In the genomic region with DNA sequence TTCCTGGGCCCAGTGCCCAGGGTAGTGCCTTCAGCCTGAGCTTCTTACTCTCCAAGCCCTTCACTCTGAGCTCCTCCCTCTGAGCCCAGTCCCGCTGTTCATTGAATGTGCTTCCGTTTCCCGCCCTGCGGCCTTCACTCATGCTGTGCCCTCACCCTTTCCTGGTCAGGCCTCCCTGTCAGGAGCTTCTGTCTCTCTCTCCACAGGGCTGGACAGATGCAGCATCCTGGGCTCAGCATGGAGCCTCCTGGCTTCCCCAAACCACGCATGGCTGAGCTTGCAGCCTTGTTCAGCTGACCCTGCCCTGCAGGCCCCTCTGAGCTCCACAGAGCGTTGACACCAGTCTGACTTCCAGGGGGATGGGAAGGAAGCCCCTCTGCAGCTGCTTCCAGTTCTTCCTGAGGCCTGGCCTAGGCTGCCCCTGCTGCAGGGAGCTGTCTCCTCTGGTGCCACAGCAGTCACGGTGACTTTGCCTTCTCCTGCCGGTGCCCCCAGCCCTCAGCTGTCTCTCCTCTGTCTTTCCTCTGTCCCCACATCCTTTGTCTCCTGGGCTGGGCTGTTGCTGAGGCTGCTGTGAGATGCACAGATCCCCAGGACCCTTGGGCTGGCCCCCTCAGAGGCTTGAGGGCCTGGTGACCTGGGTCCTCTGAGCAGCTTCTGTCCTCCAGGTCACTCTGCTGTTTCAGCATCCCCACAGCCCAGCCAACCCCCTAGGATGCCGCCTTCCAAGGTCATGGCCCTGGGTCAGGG, we compare ENCODE assay signal across 15 cellular contexts. TPM values are rescaled to one million over a fixed set of nuclear protein-coding genes. Genes with fewer than 3 reads are reported as not detected.
DNase-seq lines count a peak whose midpoint lies in the region; ATAC-seq, FAIRE-seq and TF ChIP-seq lines count a peak whose summit lies in the region.
"Had no signal": no experiment of that assay in that cellular context is flagged by ENCODE, and none has a peak within 500 bp of the region (broad histone marks: within the 10 kb centered on the region; RNA-seq: fewer than 3 reads in every experiment).

No MANE protein-coding gene starts in this region.

- no peak overlapping the region for H3K4me3 ChIP-seq in BE2C (ENCODE audit: low read depth, low read length)
- H3K4me3 ChIP-seq in H1 (ENCODE audit: extremely low read depth in 1 of 4, insufficient read depth in 2 of 4, low read depth in 3 of 4, low read length in 4 of 4), result no peak overlapping the region
- H3K4me3 ChIP-seq: uterus had no signal

- 0 out of 2 replicates have a peak overlapping the region, but pooled peaks have one; percentile 16 for H2BK15ac ChIP-seq in H1 (ENCODE audit: low read length)

- H3K56ac ChIP-seq in H1 (replicated peaks; ENCODE audit: insufficient read length, low read depth, low read length), result no peak overlapping the region

- H3K23me2 ChIP-seq in H1 (ENCODE audit: low read depth, low read length), result peaks cover 7% of the 10 kb centered on the region; the same call in 1 of the 2 replicates

- POLR2A ChIA-PET in H1 (lab: Charles Lee; ENCODE audit: partially characterized antibody), result interaction anchor here (1.5 kb wide), 1 partner anchor 15 kb away, joined by 5 read pairs; no protein-coding TSS in a partner anchor

- no peak overlapping the region; the same call in 1 of the 2 replicates for H3K18ac ChIP-seq in H1 (ENCODE audit: extremely low read depth, low read length)

- H4K5ac ChIP-seq in H1 (ENCODE audit: insufficient read length, low read depth, low read length), result peak overlapping the region; percentile 30

- no peak overlapping the region for H3K14ac ChIP-seq in H1 (ENCODE audit: insufficient read length)

- ATAC-seq in left colon, result no peak
- ATAC-seq: left lobe of liver had no signal

- no peak for TF ChIP-seq POLR2A in H1 (IDR thresholded peaks at IDR 0.05; ENCODE audit: control extremely low read depth in 1 of 2, low read depth in 2 of 2, low read length in 2 of 2)

- peak overlapping the region; percentile 71; the same call in 1 of the 2 replicates for H2BK5ac ChIP-seq in H1 (ENCODE audit: low read depth, low read length)

- H3K27ac ChIP-seq in H1 (ENCODE audit: low read depth, low read length), result no peak overlapping the region
- H3K27ac ChIP-seq: KMS-11, uterus had no signal

- H2BK20ac ChIP-seq in H1 (ENCODE audit: low read length), result 0 out of 2 replicates have a peak overlapping the region, but pooled peaks have one; percentile 48

- no peaks in the 10 kb centered on the region for H3K36me3 ChIP-seq in BE2C
- H3K36me3 ChIP-seq in H1 (ENCODE audit: control insufficient read depth in 2 of 4, insufficient read depth in 4 of 4, low read length in 3 of 4), result no peaks in the 10 kb centered on the region
- H3K36me3 ChIP-seq: uterus had no signal

- intact Hi-C loops in left colon (cut with DNase I, micrococcal nuclease), result no loop called here

- no peak overlapping the region for H2AFZ ChIP-seq in H1 (ENCODE audit: low read length)

- H4K8ac ChIP-seq in H1 (ENCODE audit: extremely low read depth, insufficient read depth, low read length), result no peak overlapping the region

- H2BK120ac ChIP-seq in H1 (replicated peaks; ENCODE audit: low read depth, low read length), result no peak overlapping the region

- no peak for TF ChIP-seq EP300 in H1 (IDR thresholded peaks at IDR 0.05; ENCODE audit: borderline replicate concordance in 1 of 2, low read depth in 2 of 2, low read length in 2 of 2)

- no peaks in the 10 kb centered on the region for H3K79me2 ChIP-seq in H1 (ENCODE audit: control insufficient read depth in 1 of 2, insufficient read depth in 2 of 2, low read length in 2 of 2)

- no peak for FAIRE-seq in H1 (lab: Jason Lieb, UNC)

- H3K27me3 ChIP-seq in BE2C, result no peaks in the 10 kb centered on the region
- H3K27me3 ChIP-seq in H1 (replicated peaks in 1 of 4; ENCODE audit: control insufficient read depth in 3 of 4, extremely low read depth in 1 of 4, insufficient read depth in 3 of 4, low read length in 3 of 4), result peaks cover 0 to 8% (median 7%) of the 10 kb centered on the region in 4 experiments; a peak in 5 of 7 replicates

- H3K4me2 ChIP-seq in H1 (ENCODE audit: insufficient read depth in 1 of 2, low read depth in 2 of 2, low read length in 2 of 2), result no peak overlapping the region
- H3K4me2 ChIP-seq: KMS-11 had no signal

- H3K79me1 ChIP-seq in H1 (ENCODE audit: low read depth, low read length), result no peaks in the 10 kb centered on the region

- peak overlapping the region; percentile 54 for H4K91ac ChIP-seq in H1 (replicated peaks; ENCODE audit: insufficient read length, low read length)

- H3K4me1 ChIP-seq in BE2C (peaks cover 64% of the 10 kb centered on the region), H1 (replicated peaks in 1 of 4; ENCODE audit: control insufficient read depth in 3 of 4, insufficient read depth in 4 of 4, low read length in 3 of 4) (peaks cover 0 to 33% (median 23%) of the 10 kb centered on the region in 4 experiments; a peak in 6 of 7 replicates)
- H3K4me1 ChIP-seq: uterus had no signal

- no peak overlapping the region; a peak in 2 of 7 replicates for H3K9ac ChIP-seq in H1 (replicated peaks in 1 of 4; ENCODE audit: extremely low read depth in 1 of 4, low read depth in 3 of 4, low read length in 3 of 4)
- H3K9ac ChIP-seq: KMS-11 had no signal

- 82% methylated on average over 9 of the region's 9 CpGs; no CpG with 5 or more reads in 1 of the 2 experiments for whole genome bisulfite sequencing in H1 (ENCODE audit: extremely low coverage in 1 of 2, insufficient coverage in 1 of 2, insufficient read length in 1 of 2, insufficient replicate concordance in 2 of 2, low coverage in 1 of 2, low lambda C conversion rate in 2 of 2, missing lambda C conversion rate in 1 of 2), 2 experiments

- TF ChIP-seq CTCF in BE2C (IDR thresholded peaks at IDR 0.05; ENCODE audit: low read depth, low read length), result no peak
- TF ChIP-seq CTCF in H1 (IDR thresholded peaks at IDR 0.05; ENCODE audit: control extremely low read depth in 1 of 3, insufficient read depth in 1 of 3, low read depth in 1 of 3, low read length in 3 of 3), result no peak

- peak overlapping the region; percentile 86; the same call in 1 of the 2 replicates for H2AK5ac ChIP-seq in H1 (ENCODE audit: low read depth, low read length)

- CTCF ChIA-PET in H1 (lab: Charles Lee; ENCODE audit: partially characterized antibody), result interaction anchor here (1.3 to 2.5 kb wide), 6 partner anchors 10 to 73 kb away, joined by 3 to 16 read pairs (median 6); a partner anchor contains a TSS

- no peak for TF ChIP-seq RAD21 in H1 (IDR thresholded peaks at IDR 0.05 in 1 of 2, conservative IDR thresholded peaks at IDR 0.05 in 1 of 2; ENCODE audit: low read depth in 2 of 2, low read length in 2 of 2)

- no peaks in the 10 kb centered on the region for H3K9me3 ChIP-seq in BE2C
- no peaks in the 10 kb centered on the region for H3K9me3 ChIP-seq in H1 (ENCODE audit: insufficient read depth in 2 of 2, low read depth in 1 of 2, low read length in 1 of 2)
- H3K9me3 ChIP-seq: uterus had no signal

- H3K23ac ChIP-seq in H1 (ENCODE audit: insufficient read length), result no peak overlapping the region

- H3K4ac ChIP-seq in H1 (replicated peaks; ENCODE audit: insufficient read length, low read depth, low read length), result peak overlapping the region; percentile 29

- peaks cover 0 to 7% of the 10 kb centered on the region in 2 experiments for H4K20me1 ChIP-seq in H1 (replicated peaks in 1 of 2; ENCODE audit: control insufficient read depth in 1 of 2, insufficient read depth in 2 of 2, low read length in 2 of 2)

- DNase-seq in BE2C, result peak; percentile 48
- DNase-seq in HT1080 (ENCODE audit: low read depth), result peak; percentile 16
- DNase-seq in NCI-H2227 (lab: John Stamatoyannopoulos, UW; ENCODE audit: unreplicated experiment), result peak; percentile 34
- DNase-seq in H1 (ENCODE audit: low read depth in 1 of 2, low spot score in 2 of 2), result no peak
- no peak for DNase-seq in effector CD8-positive, alpha-beta T cell (lab: John Stamatoyannopoulos, UW)
- no peak for DNase-seq in GF-D8 (lab: John Stamatoyannopoulos, UW)
- DNase-seq in left colon, result no peak
- no peak for DNase-seq in Ammon's horn (ENCODE audit: low spot score)
- DNase-seq: activated CD4-positive, alpha-beta memory T cell treated with anti-CD3 and anti-CD28 coated beads for 36 hours; NCI-H1436; uterus had no signal

- peak overlapping the region; percentile 75; the same call in 1 of the 2 replicates for H2BK12ac ChIP-seq in H1 (ENCODE audit: low read depth, low read length)

TF ChIP-seq in H1, 55 proteins besides CTCF, POLR2A, EP300 and RAD21 (continues in another document):
- TF ChIP-seq POU5F1 (IDR thresholded peaks at IDR 0.05; ENCODE audit: low read depth, low read length), result no peak

RNA-seq across cellular contexts. Expression of a gene that starts 7.9 kb away (rescaled TPM):
- 35.0 TPM for polyA plus RNA-seq in BE2C (2012; ENCODE audit: insufficient read depth, insufficient read length, low read depth)
- total RNA-seq in HT1080 (2014; rRNA removed; shearing (Covaris generic)), result not detected in 2 replicates
- polyA plus RNA-seq in HT1080 (2015; cell fraction: cytosol; rRNA removed), result 0.02 TPM in 1 of 2 replicates, not detected in the other
- polyA plus RNA-seq in HT1080 (2015; cell fraction: nucleus; rRNA removed), result 0.23 and 0.44 TPM in 2 replicates
- 1.1 and 2.0 TPM in 2 replicates for total RNA-seq in H1 (2021; fragmentation: NEBNext Ultra II Directional; extraction: Animal tissue kit (Norgen Biotek cat#: 25700))
- polyA plus RNA-seq in H1 (2011; rRNA removed), result 0.63 and 1.0 TPM in 2 replicates
- 0.96 TPM for polyA plus RNA-seq in H1 (2011; cell fraction: cytosol; rRNA removed)
- polyA plus RNA-seq in H1 (2011; cell fraction: nucleus; rRNA removed), result 2.8 TPM
- polyA plus RNA-seq in H1 (2012, experiment 1 of 2), result 0.51 to 1.5 TPM (median 1.1 TPM) in 4 replicates
- 0.24 TPM for polyA plus RNA-seq in H1 (2012, experiment 2 of 2)
- 1.2 TPM for polyA plus RNA-seq in H1 (2013, experiment 1 of 2)
- polyA plus RNA-seq in H1 (2013, experiment 2 of 2), result 0.90 TPM
- polyA minus RNA-seq in H1 (2011; rRNA and poly(A)+ RNA removed), result 0.88 and 0.95 TPM in 2 replicates
- polyA minus RNA-seq in H1 (2011; cell fraction: cytosol; rRNA and poly(A)+ RNA removed), result 1.3 TPM
- 1.00 TPM for polyA minus RNA-seq in H1 (2011; cell fraction: nucleus; rRNA and poly(A)+ RNA removed)
- total RNA-seq in left colon, result under 1 TPM; 0.06 to 0.11 TPM
- total RNA-seq: activated CD4-positive, alpha-beta memory T cell treated with anti-CD3 and anti-CD28 coated beads for 36 hours; cardiac septum; left lobe of liver had no signal
- polyA plus RNA-seq: AG04450 had no signal

RNA-seq across cellular contexts. Expression of a gene that starts 48.9 kb away (rescaled TPM):
- 0.76 TPM for polyA plus RNA-seq in BE2C (2012; ENCODE audit: insufficient read depth, insufficient read length, low read depth)
- not detected in 2 replicates for total RNA-seq in HT1080 (2014; rRNA removed; shearing (Covaris generic))
- polyA plus RNA-seq in HT1080 (2015; cell fraction: cytosol; rRNA removed), result not detected in 2 replicates
- polyA plus RNA-seq in HT1080 (2015; cell fraction: nucleus; rRNA removed), result not detected in 2 replicates
- total RNA-seq in H1 (2021; fragmentation: NEBNext Ultra II Directional; extraction: Animal tissue kit (Norgen Biotek cat#: 25700)), result not detected in 2 replicates
- not detected in 2 replicates for polyA plus RNA-seq in H1 (2011; rRNA removed)
- not detected for polyA plus RNA-seq in H1 (2011; cell fraction: cytosol; rRNA removed)
- not detected for polyA plus RNA-seq in H1 (2011; cell fraction: nucleus; rRNA removed)
- polyA plus RNA-seq in H1 (2012, experiment 1 of 2), result 0.11 TPM in 1 of 4 replicates, not detected in the others
- not detected for polyA plus RNA-seq in H1 (2012, experiment 2 of 2)
- polyA plus RNA-seq in H1 (2013, experiment 1 of 2), result not detected
- polyA plus RNA-seq in H1 (2013, experiment 2 of 2), result not detected
- polyA minus RNA-seq in H1 (2011; rRNA and poly(A)+ RNA removed), result not detected in 2 replicates
- not detected for polyA minus RNA-seq in H1 (2011; cell fraction: cytosol; rRNA and poly(A)+ RNA removed)
- polyA minus RNA-seq in H1 (2011; cell fraction: nucleus; rRNA and poly(A)+ RNA removed), result not detected
- not detected for total RNA-seq in left colon
- total RNA-seq: activated CD4-positive, alpha-beta memory T cell treated with anti-CD3 and anti-CD28 coated beads for 36 hours; cardiac septum; left lobe of liver; uterus had no signal
- polyA plus RNA-seq: AG04450 had no signal

Comparison
In these comparisons a context has a peak if more than half of its experiments do, and no peak if none do; other contexts are left out.
1. DNase-seq: peak in BE2C (single experiment), HT1080 (single experiment) and NCI-H2227 (single experiment); none in H1 (0 of 2), effector CD8-positive, alpha-beta T cell (single experiment), GF-D8 (single experiment), left colon (0 of 2) and Ammon's horn (single experiment).